In genomic region chrX:109732319-109732779, GRCh38 we compare ENCODE assay signal across 8 cellular contexts. TPM values are rescaled to one million over a fixed set of nuclear protein-coding genes. Genes with fewer than 3 reads are reported as not detected.
A peak's percentile ranks its signal among the peaks of the same experiment; 100 is the strongest.
DNase-seq lines count a peak whose midpoint lies in the region; FAIRE-seq and TF ChIP-seq lines count a peak whose summit lies in the region.
"Had no signal": no experiment of that assay in that cellular context is flagged by ENCODE, and none has a peak within 500 bp of the region (broad histone marks: within the 10 kb centered on the region; RNA-seq: fewer than 3 reads in every experiment).

No MANE protein-coding gene starts in this region.

- H3K4me3 ChIP-seq in HAP-1, result peak overlapping the region; percentile 69
- peak overlapping the region; percentile 89 for H3K4me3 ChIP-seq in fibroblast of pulmonary artery (replicated peaks; ENCODE audit: low read depth, low read length)
- peak overlapping the region; percentile 73 to 97 for H3K4me3 ChIP-seq in neutrophil (ENCODE audit: low read depth in 1 of 2, low read length in 1 of 2)

- H3K27me3 ChIP-seq in HAP-1 (ENCODE audit: low read depth), result no peaks in the 10 kb centered on the region
- H3K27me3 ChIP-seq in neutrophil, result no peaks in the 10 kb centered on the region

- no peak for TF ChIP-seq CTCF in fibroblast of pulmonary artery (IDR thresholded peaks at IDR 0.05; ENCODE audit: low read length, missing control alignments)
- TF ChIP-seq CTCF in neutrophil (IDR thresholded peaks at IDR 0.05), result no peak
- no peak for TF ChIP-seq CTCF in GM10248 (IDR thresholded peaks at IDR 0.05; ENCODE audit: control extremely low read depth, extremely low read depth, low read depth, missing control alignments)

- peak overlapping the region; percentile 93 for H3K27ac ChIP-seq in neutrophil

- no peak for TF ChIP-seq POLR2A in GM12891 (IDR thresholded peaks at IDR 0.05; ENCODE audit: low read depth, low read length)

- H3K9me3 ChIP-seq in HAP-1, result no peaks in the 10 kb centered on the region
- no peaks in the 10 kb centered on the region for H3K9me3 ChIP-seq in neutrophil

- POLR2A ChIA-PET in GM10248 (lab: Yijun Ruan, JAX), result no interaction called here

- peak; percentile 7 for DNase-seq in GM12891 (ENCODE audit: insufficient read length, low spot score)
- DNase-seq in HAP-1 (ENCODE audit: low spot score in 2 of 2), result peak; percentile 6 to 24
- peak; percentile 71 for DNase-seq in MV-4-11 (lab: John Stamatoyannopoulos, UW)
- DNase-seq in activated T-cell treated with anti-CD3 and anti-CD28 coated beads for 24 hours (ENCODE audit: low read depth), result peak; percentile 3
- peak; percentile 60 for DNase-seq in fibroblast of pulmonary artery (ENCODE audit: low read depth)
- no peak for DNase-seq in GM10248 (ENCODE audit: extremely low spot score)

- FAIRE-seq in GM12891 (lab: Jason Lieb, UNC), result no peak
- FAIRE-seq: colon had no signal

- in situ Hi-C loops in HAP-1 (cut with MboI; ENCODE audit: low sequenced_read_pairs), result no loop called here

- H3K36me3 ChIP-seq in HAP-1 (replicated peaks) (no peaks in the 10 kb centered on the region), neutrophil (no peaks in the 10 kb centered on the region)

- CTCF ChIA-PET in GM10248 (lab: Yijun Ruan, JAX), result interaction anchor here (1.0 to 5.0 kb wide), 4 partner anchors 19 to 148 kb away, joined by 3 to 23 read pairs (median 4); no protein-coding TSS in a partner anchor

- H3K4me1 ChIP-seq in HAP-1, result peaks cover 21% of the 10 kb centered on the region
- H3K4me1 ChIP-seq in neutrophil (ENCODE audit: control insufficient read depth in 1 of 2, insufficient read depth in 1 of 2, low read depth in 1 of 2, low read length in 1 of 2), result peaks cover 40 to 58% of the 10 kb centered on the region in 2 experiments

TF ChIP-seq in GM12891, 5 proteins besides CTCF, POLR2A, EP300 and RAD21:
- TF ChIP-seq SPI1 (IDR thresholded peaks at IDR 0.05; ENCODE audit: low read depth, low read length) (peak; percentile 76), POU2F2 (IDR thresholded peaks at IDR 0.05; ENCODE audit: low read depth, low read length) (no peak), TAF1 (IDR thresholded peaks at IDR 0.05; ENCODE audit: low read depth, low read length) (no peak), PAX5 (IDR thresholded peaks at IDR 0.05; ENCODE audit: insufficient read depth, low read length, severe bottlenecking) (no peak), POLR2AphosphoS5 (IDR thresholded peaks at IDR 0.05; ENCODE audit: low read depth, low read length) (no peak)

RNA-seq across cellular contexts. Expression of gene ACSL4, which starts 0.7 kb away (rescaled TPM):
- polyA plus RNA-seq in GM12891 (2012; ENCODE audit: low read depth, missing spikeins), result 13.1 TPM
